12 cellular contexts compared by ENCODE assay signal in the genomic region with DNA sequence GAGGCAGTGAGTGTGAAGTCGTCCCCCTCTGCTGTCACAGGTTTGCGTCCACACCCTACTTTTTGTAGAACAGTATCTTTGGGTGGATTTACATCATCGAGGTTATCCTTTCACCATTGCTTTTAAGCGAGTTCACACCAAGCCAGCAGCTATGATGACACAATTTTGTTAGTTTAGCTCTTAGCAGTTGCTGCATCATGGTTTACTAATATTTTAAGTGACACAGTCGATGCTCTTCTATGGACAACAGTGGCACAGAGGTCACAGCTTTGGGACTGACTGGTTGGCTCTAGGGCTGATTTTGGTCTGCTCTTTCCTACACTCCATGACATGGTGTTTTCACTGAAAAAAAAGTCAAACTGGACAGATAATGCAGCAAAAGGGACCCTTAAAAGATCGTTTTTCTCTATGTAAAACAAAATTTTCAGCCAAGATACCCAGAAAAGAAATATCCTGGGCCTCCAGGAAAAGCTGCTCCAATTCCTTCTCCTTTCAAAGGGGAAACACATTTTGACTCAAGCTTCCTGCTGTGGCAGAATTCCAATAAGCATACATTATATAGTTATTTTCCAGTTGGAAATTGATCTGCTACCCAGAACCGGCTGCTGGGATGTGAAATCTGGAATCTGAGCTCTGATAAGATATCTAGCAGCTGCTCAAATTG.
A peak's percentile ranks its signal among the peaks of the same experiment; 100 is the strongest.
DNase-seq lines count a peak whose midpoint lies in the region; ATAC-seq, FAIRE-seq and TF ChIP-seq lines count a peak whose summit lies in the region.
"Had no signal": no experiment of that assay in that cellular context is flagged by ENCODE, and none has a peak within 500 bp of the region (broad histone marks: within the 10 kb centered on the region; RNA-seq: fewer than 3 reads in every experiment).

No MANE protein-coding gene starts in this region.

- H3K4me1 ChIP-seq in Caco-2 = peaks cover 13% of the 10 kb centered on the region; the same call in 1 of the 2 replicates
- peaks cover 10% of the 10 kb centered on the region for H3K4me1 ChIP-seq in Panc1 (ENCODE audit: control insufficient read depth, insufficient read depth, low read length)
- H3K4me1 ChIP-seq in endothelial cell of umbilical vein (ENCODE audit: control insufficient read depth, extremely low read depth, insufficient read depth, low read length) = peaks cover 24% of the 10 kb centered on the region
- peaks cover 0 to 14% of the 10 kb centered on the region in 2 donors for H3K4me1 ChIP-seq in gastrocnemius medialis

- POLR2A ChIA-PET in Caco-2 (lab: Charles Lee) (interaction anchor here (0.6 to 0.7 kb wide), 2 partner anchors 240 to 380 kb away, joined by 3 to 4 read pairs; no protein-coding TSS in a partner anchor), Panc1 (lab: Charles Lee) (no interaction called here), endothelial cell of umbilical vein (lab: Charles Lee) (interaction anchor here (1.0 to 1.4 kb wide), 2 partner anchors 11 to 296 kb away, joined by 4 to 5 read pairs; a partner anchor contains a TSS), WTC11 (lab: Charles Lee) (no interaction called here)

- CTCF ChIA-PET in Caco-2 (lab: Charles Lee) = no interaction called here
- CTCF ChIA-PET in Panc1 (lab: Charles Lee) = no interaction called here
- CTCF ChIA-PET in endothelial cell of umbilical vein (lab: Charles Lee) = interaction anchor here (0.9 to 2.0 kb wide), 10 partner anchors 9 to 297 kb away, joined by 3 to 8 read pairs (median 4); no protein-coding TSS in a partner anchor
- CTCF ChIA-PET in WTC11 (lab: Charles Lee) = no interaction called here

- no peak for TF ChIP-seq POLR2A in endothelial cell of umbilical vein (IDR thresholded peaks at IDR 0.05; ENCODE audit: low read depth, low read length)
- TF ChIP-seq POLR2A in gastrocnemius medialis (IDR thresholded peaks at IDR 0.05) = no peak

- BruUV-seq in Caco-2 (replicated peaks; lab: Mats Ljungman, UMichigan) = no TSS peak
- no TSS peak for BruUV-seq in Panc1 (replicated peaks; lab: Mats Ljungman, UMichigan)
- TSS peak; percentile 10 for BruUV-seq in endothelial cell of umbilical vein (replicated peaks; lab: Mats Ljungman, UMichigan)

- in situ Hi-C loops in Panc1 (cut with HindIII; ENCODE audit: low pct_unique_long_range_greater_than_20kb, low sequenced_read_pairs) (no loop called here), gastrocnemius medialis (cut with MboI; ENCODE audit: low sequenced_read_pairs in 4 of 4) (no loop called here)

- H3K27me3 ChIP-seq in Caco-2 (replicated peaks; ENCODE audit: control insufficient read depth, insufficient read depth, low read length) (no peaks in the 10 kb centered on the region), Panc1 (ENCODE audit: control insufficient read depth, insufficient read depth, low read length) (no peaks in the 10 kb centered on the region), endothelial cell of umbilical vein (ENCODE audit: control insufficient read depth in 2 of 2, insufficient read depth in 2 of 2, low read length in 2 of 2) (no peaks in the 10 kb centered on the region), gastrocnemius medialis (no peaks in the 10 kb centered on the region)
- H3K27me3 ChIP-seq: left lung had no signal

- intact Hi-C loops in Caco-2 (cut with micrococcal nuclease; ENCODE audit: unreplicated experiment) = no loop called here
- intact Hi-C loops in Panc1 (cut with micrococcal nuclease; ENCODE audit: unreplicated experiment) = no loop called here
- intact Hi-C loops in endothelial cell of umbilical vein (cut with micrococcal nuclease) = no loop called here
- intact Hi-C loops in gastrocnemius medialis (cut with DNase I; ENCODE audit: low total_unique reads) = no loop called here

- H3K9me3 Mint-ChIP-seq in Caco-2 (ENCODE audit: unreplicated experiment) (no peaks in the 10 kb centered on the region), WTC11 (no peaks in the 10 kb centered on the region)
- H3K9me3 Mint-ChIP-seq: activated T-helper 1 cell treated with anti-CD3 and anti-CD28 coated beads, Interleukin-12 subunit alpha, Interleukin-12 subunit beta, Interleukin-2, Interleukin-4 antibody, amounts not matched to agents 30 ng/mL and 10 ng/mL and 1 ng/mL, durations not matched to agents 14 hours and 24 hours and 36 hours; stimulated activated naive B cell treated with anti-CD40 and anti-IgM and Interleukin-4, amounts not matched to agents 10 μg/mL and 1 μg/mL and 100 μg/mL, for 72 hours had no signal

- 0 out of 2 replicates have a peak overlapping the region, but pooled peaks have one; percentile 45 for H3K27ac ChIP-seq in Panc1 (ENCODE audit: low read length)
- peak overlapping the region; percentile 71 for H3K27ac ChIP-seq in endothelial cell of umbilical vein (ENCODE audit: insufficient read depth, low read depth, low read length)
- H3K27ac ChIP-seq in gastrocnemius medialis = peak overlapping the region; percentile 57 to 84 (median 75)

- peaks cover 84% of the 10 kb centered on the region for H3K36me3 Mint-ChIP-seq in Caco-2 (ENCODE audit: insufficient read depth, unreplicated experiment)
- peaks cover 56% of the 10 kb centered on the region for H3K36me3 Mint-ChIP-seq in WTC11

- peak overlapping the region; percentile 36 for H3K9ac ChIP-seq in endothelial cell of umbilical vein (replicated peaks; ENCODE audit: extremely low read depth, insufficient read depth, low read length)

- H4K20me1 ChIP-seq in endothelial cell of umbilical vein (replicated peaks; ENCODE audit: control insufficient read depth, extremely low read depth, insufficient read depth, low read length) = no peaks in the 10 kb centered on the region

- H3K27me3 Mint-ChIP-seq in Caco-2 (ENCODE audit: insufficient read depth, unreplicated experiment) = no peaks in the 10 kb centered on the region
- no peaks in the 10 kb centered on the region for H3K27me3 Mint-ChIP-seq in WTC11 (ENCODE audit: low read depth)
- H3K27me3 Mint-ChIP-seq: stimulated activated naive B cell treated with anti-CD40 and anti-IgM and Interleukin-4, amounts not matched to agents 10 μg/mL and 1 μg/mL and 100 μg/mL, for 72 hours had no signal

- FAIRE-seq in endothelial cell of umbilical vein (lab: Jason Lieb, UNC) = peak; percentile 96

- H3K4me1 Mint-ChIP-seq in Caco-2 (ENCODE audit: low read depth, unreplicated experiment) = peaks cover 10% of the 10 kb centered on the region
- no peaks in the 10 kb centered on the region for H3K4me1 Mint-ChIP-seq in WTC11
- H3K4me1 Mint-ChIP-seq: stimulated activated naive B cell treated with anti-CD40 and anti-IgM and Interleukin-4, amounts not matched to agents 10 μg/mL and 1 μg/mL and 100 μg/mL, for 72 hours had no signal

- no peak overlapping the region for H2AFZ ChIP-seq in endothelial cell of umbilical vein (ENCODE audit: low read depth, low read length)

- H3K79me2 ChIP-seq in endothelial cell of umbilical vein (ENCODE audit: control insufficient read depth, insufficient read depth, low read length) = peaks cover 6% of the 10 kb centered on the region

- no peak for DNase-seq in Caco-2
- DNase-seq in Panc1 (ENCODE audit: low read depth, low spot score) = no peak
- peak; percentile 79 for DNase-seq in endothelial cell of umbilical vein (ENCODE audit: low read depth, low spot score)
- no peak for DNase-seq in gastrocnemius medialis
- no peak for DNase-seq in WTC11 (ENCODE audit: low spot score)
- DNase-seq in HT-29 (ENCODE audit: low spot score) = no peak
- DNase-seq in DMS79 (lab: John Stamatoyannopoulos, UW) = no peak
- DNase-seq: left lung; occipital lobe; stimulated activated naive B cell treated with anti-CD40 and anti-IgM and Interleukin-4, amounts not matched to agents 10 μg/mL and 1 μg/mL and 100 μg/mL, for 72 hours had no signal

- H3K9me1 ChIP-seq in endothelial cell of umbilical vein (replicated peaks; ENCODE audit: control insufficient read depth, extremely low read depth, insufficient read depth, low read length) = no peaks in the 10 kb centered on the region

- ATAC-seq in Panc1 = no peak
- ATAC-seq in gastrocnemius medialis = no peak
- ATAC-seq in WTC11 = no peak
- ATAC-seq in activated CD4-positive, CD25-positive, alpha-beta regulatory T cell treated with anti-CD3 and anti-CD28 coated beads, Interleukin-2, amount 50 U/mL, for 24 hours = no peak
- ATAC-seq: left lung; stimulated activated naive B cell treated with anti-CD40 and anti-IgM and Interleukin-4, amounts not matched to agents 10 μg/mL and 1 μg/mL and 100 μg/mL, for 72 hours had no signal

- peak overlapping the region; percentile 82 for H3K4me2 ChIP-seq in endothelial cell of umbilical vein (ENCODE audit: insufficient read depth, low read length)

- H3K27ac Mint-ChIP-seq in Caco-2 (ENCODE audit: unreplicated experiment) (peak overlapping the region; percentile 39), WTC11 (no peak overlapping the region)
- H3K27ac Mint-ChIP-seq: stimulated activated naive B cell treated with anti-CD40 and anti-IgM and Interleukin-4, amounts not matched to agents 10 μg/mL and 1 μg/mL and 100 μg/mL, for 72 hours had no signal

- no peak overlapping the region for H3K4me3 Mint-ChIP-seq in Caco-2 (ENCODE audit: unreplicated experiment)
- no peak overlapping the region for H3K4me3 Mint-ChIP-seq in WTC11
- H3K4me3 Mint-ChIP-seq: activated T-helper 1 cell treated with anti-CD3 and anti-CD28 coated beads, Interleukin-12 subunit alpha, Interleukin-12 subunit beta, Interleukin-2, Interleukin-4 antibody, amounts not matched to agents 30 ng/mL and 10 ng/mL and 1 ng/mL, durations not matched to agents 14 hours and 24 hours and 36 hours; stimulated activated naive B cell treated with anti-CD40 and anti-IgM and Interleukin-4, amounts not matched to agents 10 μg/mL and 1 μg/mL and 100 μg/mL, for 72 hours had no signal

- H3K9me3 ChIP-seq in Caco-2 (no peaks in the 10 kb centered on the region), Panc1 (ENCODE audit: control insufficient read depth, insufficient read depth, low read depth, low read length) (no peaks in the 10 kb centered on the region), endothelial cell of umbilical vein (replicated peaks; ENCODE audit: control insufficient read depth, insufficient read depth, low read length) (no peaks in the 10 kb centered on the region), gastrocnemius medialis (no peaks in the 10 kb centered on the region)
- H3K9me3 ChIP-seq: left lung had no signal

- peaks cover 6% of the 10 kb centered on the region for H3K36me3 ChIP-seq in Caco-2 (ENCODE audit: control insufficient read depth, insufficient read depth, low read length)
- peaks cover 14% of the 10 kb centered on the region for H3K36me3 ChIP-seq in Panc1 (ENCODE audit: control insufficient read depth, insufficient read depth, low read length)
- H3K36me3 ChIP-seq in endothelial cell of umbilical vein (ENCODE audit: control insufficient read depth in 2 of 2, extremely low read depth in 1 of 2, insufficient read depth in 2 of 2, low read length in 2 of 2) = peaks cover 6 to 30% of the 10 kb centered on the region in 2 experiments
- H3K36me3 ChIP-seq in gastrocnemius medialis = peaks cover 0 to 65% of the 10 kb centered on the region in 2 donors

- H3K4me3 ChIP-seq in Caco-2 (ENCODE audit: low read depth, low read length) (no peak overlapping the region), Panc1 (ENCODE audit: low read depth in 2 of 2, low read length in 2 of 2) (no peak overlapping the region), endothelial cell of umbilical vein (replicated peaks in 1 of 3; ENCODE audit: insufficient read depth in 1 of 3, low read depth in 1 of 3, low read length in 3 of 3) (peak overlapping the region in 1 of 3 experiments; percentile 16), gastrocnemius medialis (no peak overlapping the region)
- H3K4me3 ChIP-seq: left lung had no signal

- dilution Hi-C loops in endothelial cell of umbilical vein (cut with MboI; ENCODE audit: extremely low pct_ligation_motif_present, low sequenced_read_pairs) = no loop called here

- TF ChIP-seq CTCF in Caco-2 (IDR thresholded peaks at IDR 0.05; ENCODE audit: insufficient read depth in 1 of 2, low read depth in 1 of 2, low read length in 1 of 2, severe bottlenecking in 1 of 2, unreplicated experiment in 1 of 2) (no peak), Panc1 (IDR thresholded peaks at IDR 0.05) (no peak), endothelial cell of umbilical vein (IDR thresholded peaks at IDR 0.05; ENCODE audit: extremely low read depth in 1 of 2, insufficient read depth in 1 of 2, low read depth in 1 of 2, low read length in 2 of 2) (no peak), gastrocnemius medialis (IDR thresholded peaks at IDR 0.05 in 4 of 5, conservative IDR thresholded peaks at IDR 0.05 in 1 of 5) (no peak), WTC11 (IDR thresholded peaks at IDR 0.05) (no peak)

Comparison
In these comparisons a context has a peak if more than half of its experiments do, and no peak if none do; other contexts are left out.
1. POLR2A ChIA-PET loops: an anchor here in Caco-2 (0.6 to 0.7 kb wide) and endothelial cell of umbilical vein (1.0 to 1.4 kb wide); none called in Panc1 and WTC11.